28 cellular contexts compared by ENCODE assay signal in the genomic region with DNA sequence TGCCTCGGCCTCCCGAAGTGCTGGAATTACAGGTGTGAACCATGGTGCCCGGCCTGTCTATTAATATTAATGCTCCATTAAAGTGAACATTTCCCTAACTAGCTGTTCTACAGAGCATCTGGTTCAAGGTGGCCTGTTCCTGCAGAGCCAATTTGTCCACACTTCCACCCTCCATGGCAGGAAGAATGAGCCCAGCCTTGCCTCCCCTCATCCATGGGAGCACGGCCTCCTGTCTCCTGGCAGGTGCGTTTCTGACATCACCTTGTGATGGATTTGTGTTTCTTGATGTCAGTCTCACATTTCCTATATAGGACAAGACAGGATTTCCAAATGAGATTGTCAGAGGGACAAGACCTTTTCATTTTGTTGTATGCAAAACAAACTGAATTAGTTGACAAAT.
"Had no signal": no experiment of that assay in that cellular context is flagged by ENCODE, and none has a peak within 500 bp of the region (broad histone marks: within the 10 kb centered on the region; RNA-seq: fewer than 3 reads in every experiment).

No MANE protein-coding gene starts in this region.

- H3K9me3 ChIP-seq: ascending aorta, breast epithelium had no signal

- H3K36me3 Mint-ChIP-seq: activated CD4-positive, alpha-beta memory T cell treated with anti-CD3 and anti-CD28 coated beads for 36 hours; activated naive CD4-positive, alpha-beta T cell treated with anti-CD3 and anti-CD28 coated beads, Interleukin-2, amount 50 U/mL, for 72 hours; activated naive CD8-positive, alpha-beta T cell treated with anti-CD3 and anti-CD28 coated beads, Interleukin-2, amount 10 ng/mL, durations not matched to agents 7 days and 5 days; brain had no signal

- H3K4me3 ChIP-seq: ascending aorta, breast epithelium, cardiac muscle cell, coronary artery, dorsolateral prefrontal cortex had no signal

- H3K27ac Mint-ChIP-seq: activated CD4-positive, alpha-beta memory T cell treated with anti-CD3 and anti-CD28 coated beads for 36 hours; activated CD4-positive, alpha-beta T cell treated with anti-CD3 and anti-CD28 coated beads for 36 hours; activated CD4-positive, alpha-beta T cell treated with anti-CD3 and anti-CD28 coated beads, Interleukin-2, amount 10 ng/mL, durations not matched to agents 24 days and 14 days; activated CD8-positive, alpha-beta T cell treated with anti-CD3 and anti-CD28 coated beads, Interleukin-2, amount 10 ng/mL, durations not matched to agents 7 days and 5 days; activated naive CD4-positive, alpha-beta T cell treated with anti-CD3 and anti-CD28 coated beads for 36 hours; activated naive CD8-positive, alpha-beta T cell treated with anti-CD3 and anti-CD28 coated beads, Interleukin-2, amount 10 ng/mL, durations not matched to agents 7 days and 5 days; activated T-helper 1 cell treated with anti-CD3 and anti-CD28 coated beads, Interleukin-12 subunit alpha, Interleukin-12 subunit beta, Interleukin-2, Interleukin-4 antibody, amounts not matched to agents 30 ng/mL and 10 ng/mL and 1 ng/mL, durations not matched to agents 14 hours and 24 hours and 36 hours; activated T-helper 2 cell treated with anti-CD3 and anti-CD28 coated beads, Interferon-gamma antibody, Interleukin-2, Interleukin-4, amounts not matched to agents 10 μg/mL and 5 μg/mL and 100 μg/mL, durations not matched to agents 14 hours and 24 hours and 36 hours; brain; dendritic cell treated with granulocyte-macrophage colony-stimulating factor and Interleukin-4, amounts not matched to agents 40 ng/mL and 50 ng/mL, for 4 days; endodermal cell had no signal

- H3K4me1 ChIP-seq: ascending aorta, breast epithelium had no signal

- H3K27me3 ChIP-seq: ascending aorta, cardiac muscle cell had no signal

- DNase-seq: activated CD4-positive, alpha-beta memory T cell treated with anti-CD3 and anti-CD28 coated beads for 36 hours; activated CD4-positive, alpha-beta T cell treated with anti-CD3 and anti-CD28 coated beads for 36 hours; activated CD4-positive, alpha-beta T cell treated with anti-CD3 and anti-CD28 coated beads, Interleukin-2, amount 10 ng/mL, durations not matched to agents 24 days and 14 days; activated CD4-positive, CD25-positive, alpha-beta regulatory T cell; activated CD4-positive, CD25-positive, alpha-beta regulatory T cell treated with anti-CD3 and anti-CD28 coated beads, Interleukin-2, amount 50 U/mL, for 72 hours; activated CD8-positive, alpha-beta T cell treated with anti-CD3 and anti-CD28 coated beads, Interleukin-2, amount 10 ng/mL, durations not matched to agents 7 days and 5 days; activated effector memory CD4-positive, alpha-beta T cell treated with anti-CD3 and anti-CD28 coated beads, Interleukin-2, amount 50 U/mL, for 16 hours; activated naive CD4-positive, alpha-beta T cell treated with anti-CD3 and anti-CD28 coated beads for 36 hours; activated naive CD8-positive, alpha-beta T cell treated with anti-CD3 and anti-CD28 coated beads, Interleukin-2, amount 10 ng/mL, durations not matched to agents 7 days and 5 days; activated T-cell treated with anti-CD3 and anti-CD28 coated beads for 4 hours; activated T-cell treated with anti-CD3 and anti-CD28 coated beads, Interleukin-2, amount 50 U/mL, for 4 hours; central memory CD4-positive, alpha-beta T cell; cerebellar nuclear complex; dorsolateral prefrontal cortex; effector memory CD4-positive, alpha-beta T cell; endodermal cell; foreskin fibroblast; T-helper 2 cell had no signal

- H3K27ac ChIP-seq: ascending aorta, breast epithelium, cardiac muscle cell, coronary artery, dorsolateral prefrontal cortex had no signal

- H3K4me1 Mint-ChIP-seq: activated CD4-positive, alpha-beta T cell treated with anti-CD3 and anti-CD28 coated beads for 36 hours; activated CD4-positive, alpha-beta T cell treated with anti-CD3 and anti-CD28 coated beads, Interleukin-2, amount 10 ng/mL, durations not matched to agents 24 days and 14 days; activated naive CD8-positive, alpha-beta T cell treated with anti-CD3 and anti-CD28 coated beads, Interleukin-2, amount 10 ng/mL, durations not matched to agents 7 days and 5 days had no signal

- H3K36me3 ChIP-seq: ascending aorta, breast epithelium, cardiac muscle cell had no signal

- H3K27me3 Mint-ChIP-seq: activated CD4-positive, alpha-beta T cell treated with anti-CD3 and anti-CD28 coated beads for 36 hours; activated CD4-positive, alpha-beta T cell treated with anti-CD3 and anti-CD28 coated beads, Interleukin-2, amount 10 ng/mL, durations not matched to agents 24 days and 14 days; activated naive CD8-positive, alpha-beta T cell treated with anti-CD3 and anti-CD28 coated beads, Interleukin-2, amount 10 ng/mL, durations not matched to agents 7 days and 5 days; dendritic cell treated with granulocyte-macrophage colony-stimulating factor and Interleukin-4, amounts not matched to agents 40 ng/mL and 50 ng/mL, for 4 days had no signal

- H3K9me3 Mint-ChIP-seq: activated CD4-positive, alpha-beta memory T cell treated with anti-CD3 and anti-CD28 coated beads for 36 hours; activated CD4-positive, alpha-beta T cell treated with anti-CD3 and anti-CD28 coated beads, Interleukin-2, amount 10 ng/mL, durations not matched to agents 24 days and 14 days; activated naive CD4-positive, alpha-beta T cell treated with anti-CD3 and anti-CD28 coated beads for 36 hours; activated naive CD4-positive, alpha-beta T cell treated with anti-CD3 and anti-CD28 coated beads, Interleukin-2, amount 50 U/mL, for 72 hours; activated naive CD8-positive, alpha-beta T cell treated with anti-CD3 and anti-CD28 coated beads, Interleukin-2, amount 10 ng/mL, durations not matched to agents 7 days and 5 days; activated T-cell treated with anti-CD3 and anti-CD28 coated beads, Interleukin-2, amount 50 U/mL, for 4 hours; activated T-helper 1 cell treated with anti-CD3 and anti-CD28 coated beads, Interleukin-12 subunit alpha, Interleukin-12 subunit beta, Interleukin-2, Interleukin-4 antibody, amounts not matched to agents 30 ng/mL and 10 ng/mL and 1 ng/mL, durations not matched to agents 14 hours and 24 hours and 36 hours; activated T-helper 2 cell treated with anti-CD3 and anti-CD28 coated beads, Interferon-gamma antibody, Interleukin-2, Interleukin-4, amounts not matched to agents 10 μg/mL and 5 μg/mL and 100 μg/mL, durations not matched to agents 14 hours and 24 hours and 36 hours; dendritic cell treated with granulocyte-macrophage colony-stimulating factor and Interleukin-4, amounts not matched to agents 40 ng/mL and 50 ng/mL, for 4 days had no signal

- H3K4me3 Mint-ChIP-seq: activated CD4-positive, alpha-beta memory T cell treated with anti-CD3 and anti-CD28 coated beads for 36 hours; activated CD4-positive, alpha-beta T cell treated with anti-CD3 and anti-CD28 coated beads for 36 hours; activated CD4-positive, alpha-beta T cell treated with anti-CD3 and anti-CD28 coated beads, Interleukin-2, amount 10 ng/mL, durations not matched to agents 24 days and 14 days; activated CD8-positive, alpha-beta T cell treated with anti-CD3 and anti-CD28 coated beads, Interleukin-2, amount 10 ng/mL, durations not matched to agents 7 days and 5 days; activated naive CD4-positive, alpha-beta T cell treated with anti-CD3 and anti-CD28 coated beads for 36 hours; activated naive CD8-positive, alpha-beta T cell treated with anti-CD3 and anti-CD28 coated beads, Interleukin-2, amount 10 ng/mL, durations not matched to agents 7 days and 5 days; activated T-cell treated with anti-CD3 and anti-CD28 coated beads, Interleukin-2, amount 50 U/mL, for 4 hours; activated T-helper 1 cell treated with anti-CD3 and anti-CD28 coated beads, Interleukin-12 subunit alpha, Interleukin-12 subunit beta, Interleukin-2, Interleukin-4 antibody, amounts not matched to agents 30 ng/mL and 10 ng/mL and 1 ng/mL, durations not matched to agents 14 hours and 24 hours and 36 hours; brain; dendritic cell treated with granulocyte-macrophage colony-stimulating factor and Interleukin-4, amounts not matched to agents 40 ng/mL and 50 ng/mL, for 4 days; endodermal cell had no signal

- ATAC-seq: activated CD4-positive, alpha-beta T cell treated with anti-CD3 and anti-CD28 coated beads for 36 hours; activated CD8-positive, alpha-beta T cell treated with anti-CD3 and anti-CD28 coated beads, Interleukin-2, amount 10 ng/mL, durations not matched to agents 7 days and 5 days; activated naive CD4-positive, alpha-beta T cell treated with anti-CD3 and anti-CD28 coated beads, Interleukin-2, amount 50 U/mL, for 72 hours; activated T-cell treated with anti-CD3 and anti-CD28 coated beads, Interleukin-2, amount 50 U/mL, for 4 hours; esophagus mucosa had no signal
